Comparison of ENCODE assay signal across 18 cellular contexts in genomic region chr15:62402687-62403086, GRCh38.
"Had no signal": no experiment of that assay in that cellular context is flagged by ENCODE, and none has a peak within 500 bp of the region (broad histone marks: within the 10 kb centered on the region; RNA-seq: fewer than 3 reads in every experiment).

No MANE protein-coding gene starts in this region.

- H3K36me3 ChIP-seq: lower lobe of right lung had no signal

- H3K4me1 ChIP-seq: body of pancreas had no signal

- ATAC-seq: left colon; lower lobe of right lung; stimulated activated naive CD8-positive, alpha-beta T cell treated with anti-CD3 and anti-CD28 coated beads, Interleukin-15, amount 100 ng/mL, for 72 hours had no signal

- H3K9me3 ChIP-seq: body of pancreas, lower lobe of right lung had no signal

- DNase-seq: activated B cell treated with CpG ODN at 0.5 μM for 24 hours; activated CD4-positive, alpha-beta memory T cell treated with anti-CD3 and anti-CD28 coated beads for 36 hours; activated CD4-positive, alpha-beta T cell treated with anti-CD3 and anti-CD28 coated beads for 4 hours; activated gamma-delta T cell treated with Interleukin-2 at 50 U/mL for 16 hours; activated T-cell treated with anti-CD3 and anti-CD28 coated beads for 4 hours; amygdala; body of pancreas; caudate nucleus; left colon; lower lobe of right lung; midbrain; nephron progenitor cell; nucleus accumbens; posterior cingulate gyrus; retina; stimulated activated CD4-positive, alpha-beta T cell treated with anti-CD3 and anti-CD28 coated beads, Interleukin-2, amount 100 ng/mL, for 24 hours; stimulated activated naive CD8-positive, alpha-beta T cell treated with anti-CD3 and anti-CD28 coated beads, Interleukin-15, amount 100 ng/mL, for 72 hours had no signal

- H3K27ac ChIP-seq: body of pancreas, epithelial cell of prostate, lower lobe of right lung had no signal

- H3K4me3 ChIP-seq: body of pancreas, lower lobe of right lung had no signal

- H3K27me3 ChIP-seq: body of pancreas had no signal
